In genomic region chr2:7752291-7752690, GRCh38 we compare ENCODE assay signal across 22 cellular contexts.
"Had no signal": no experiment of that assay in that cellular context is flagged by ENCODE, and none has a peak within 500 bp of the region (broad histone marks: within the 10 kb centered on the region; RNA-seq: fewer than 3 reads in every experiment).

No MANE protein-coding gene starts in this region.

- H3K27ac Mint-ChIP-seq: activated B cell treated with CpG ODN at 0.5 μM for 24 hours; activated CD4-positive, alpha-beta memory T cell treated with anti-CD3 and anti-CD28 coated beads, Interleukin-2, amount 10 ng/mL, durations not matched to agents 7 days and 5 days; activated naive CD4-positive, alpha-beta T cell treated with anti-CD3 and anti-CD28 coated beads, Interleukin-2, amount 10 ng/mL, durations not matched to agents 7 days and 5 days; activated naive CD8-positive, alpha-beta T cell treated with anti-CD3 and anti-CD28 coated beads for 36 hours; activated T-cell treated with anti-CD3 and anti-CD28 coated beads, Interleukin-2, amount 50 U/mL, for 72 hours; activated T-helper 2 cell treated with anti-CD3 and anti-CD28 coated beads, Interferon-gamma antibody, Interleukin-2, Interleukin-4, amounts not matched to agents 10 μg/mL and 5 μg/mL and 100 μg/mL, durations not matched to agents 14 hours and 24 hours and 36 hours; T-helper 17 cell had no signal

- H3K27ac ChIP-seq: adrenal gland, KMS-11, SJCRH30 had no signal

- H3K4me1 Mint-ChIP-seq: activated B cell treated with CpG ODN at 0.5 μM for 24 hours; activated naive CD4-positive, alpha-beta T cell treated with anti-CD3 and anti-CD28 coated beads, Interleukin-2, amount 10 ng/mL, durations not matched to agents 7 days and 5 days; T-helper 17 cell had no signal

- H3K4me3 ChIP-seq: adrenal gland, SJCRH30 had no signal

- H3K4me3 Mint-ChIP-seq: activated B cell treated with CpG ODN at 0.5 μM for 24 hours; activated CD4-positive, alpha-beta memory T cell treated with anti-CD3 and anti-CD28 coated beads, Interleukin-2, amount 10 ng/mL, durations not matched to agents 7 days and 5 days; activated naive CD4-positive, alpha-beta T cell treated with anti-CD3 and anti-CD28 coated beads, Interleukin-2, amount 10 ng/mL, durations not matched to agents 7 days and 5 days; activated naive CD8-positive, alpha-beta T cell treated with anti-CD3 and anti-CD28 coated beads for 36 hours; activated T-cell treated with anti-CD3 and anti-CD28 coated beads, Interleukin-2, amount 50 U/mL, for 72 hours; T-helper 17 cell had no signal

- H3K27me3 Mint-ChIP-seq: activated B cell treated with CpG ODN at 0.5 μM for 24 hours; activated naive CD8-positive, alpha-beta T cell treated with anti-CD3 and anti-CD28 coated beads for 36 hours; T-helper 17 cell had no signal

- H3K36me3 ChIP-seq: adrenal gland, SJCRH30 had no signal

- DNase-seq: activated B cell treated with CpG ODN at 0.5 μM for 24 hours; activated CD4-positive, alpha-beta memory T cell treated with anti-CD3 and anti-CD28 coated beads, Interleukin-2, amount 10 ng/mL, durations not matched to agents 7 days and 5 days; activated CD4-positive, alpha-beta T cell treated with anti-CD3 and anti-CD28 coated beads, Interleukin-2, amount 50 U/mL, for 1 hour; activated gamma-delta T cell treated with Interleukin-2 at 50 U/mL for 16 hours; activated naive CD4-positive, alpha-beta T cell treated with anti-CD3 and anti-CD28 coated beads, Interleukin-2, amount 10 ng/mL, durations not matched to agents 7 days and 5 days; activated naive CD8-positive, alpha-beta T cell treated with anti-CD3 and anti-CD28 coated beads for 36 hours; activated T-cell treated with anti-CD3 and anti-CD28 coated beads for 4 hours; activated T-cell treated with anti-CD3 and anti-CD28 coated beads, Interleukin-2, amount 50 U/mL, for 72 hours; anterior cingulate cortex; NCI-H1092; NCI-H1417; NCI-H1930; NCI-H345; NCI-H510A; NCI-H526 treated with DMSO at 0.1 percent for 48 hours; NCI-H82; SJCRH30; T-helper 17 cell; T-helper 9 cell had no signal

- ATAC-seq: activated T-cell treated with anti-CD3 and anti-CD28 coated beads, Interleukin-2, amount 50 U/mL, for 72 hours; T-helper 17 cell had no signal

- H3K27me3 ChIP-seq: adrenal gland, SJCRH30 had no signal

- H3K36me3 Mint-ChIP-seq: activated naive CD4-positive, alpha-beta T cell treated with anti-CD3 and anti-CD28 coated beads, Interleukin-2, amount 10 ng/mL, durations not matched to agents 7 days and 5 days had no signal

- H3K4me2 ChIP-seq: KMS-11 had no signal

- H3K4me1 ChIP-seq: adrenal gland, SJCRH30 had no signal
